ENCODE assay signal across 9 cellular contexts in the genomic region with DNA sequence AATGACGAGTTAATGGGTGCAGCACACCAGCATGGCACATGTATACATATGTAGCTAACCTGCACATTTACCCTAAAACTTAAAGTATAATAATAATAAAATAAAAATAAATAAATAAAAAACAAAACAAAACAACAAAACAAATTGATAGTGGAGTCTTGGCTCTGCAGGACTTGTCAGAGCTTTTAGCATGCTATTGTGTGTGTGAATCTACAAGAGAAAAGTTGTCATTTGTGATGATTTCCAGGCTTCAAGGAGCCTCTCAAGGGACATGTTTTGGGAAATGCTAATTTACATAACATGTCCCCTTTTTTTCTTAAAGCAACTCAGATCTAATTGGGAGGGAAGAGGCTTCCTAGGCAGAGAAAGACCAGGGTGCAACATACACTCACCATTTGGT. TPM values are rescaled to one million over a fixed set of nuclear protein-coding genes. Genes with fewer than 3 reads are reported as not detected.
"Had no signal": no experiment of that assay in that cellular context is flagged by ENCODE, and none has a peak within 500 bp of the region (broad histone marks: within the 10 kb centered on the region; RNA-seq: fewer than 3 reads in every experiment).

No MANE protein-coding gene starts in this region.

- H3K27ac ChIP-seq: HL-60 had no signal

- H3K27me3 Mint-ChIP-seq: IgD-negative memory B cell had no signal

- ATAC-seq: HepG2 had no signal

- H3K27ac Mint-ChIP-seq: H9, IgD-negative memory B cell had no signal

- DNase-seq: GOT3, H9, HCEC 1CT, KG1 had no signal

- FAIRE-seq: H54, HepG2 had no signal

- H3K4me3 Mint-ChIP-seq: H9, IgD-negative memory B cell had no signal

RNA-seq across cellular contexts. Expression of gene IL22RA1, which starts 9.1 kb away (rescaled TPM):
- polyA plus RNA-seq: IgD-negative memory B cell had no signal

RNA-seq across cellular contexts. Expression of gene MYOM3, which starts 21.9 kb away (rescaled TPM):
- polyA plus RNA-seq: IgD-negative memory B cell had no signal

RNA-seq across cellular contexts. Expression of gene IFNLR1, which starts 53.3 kb away (rescaled TPM):
- total RNA-seq: HT1080 had no signal
